9 cellular contexts compared by ENCODE assay signal in genomic region chr12:4214912-4215861, GRCh38. TPM values are rescaled to one million over a fixed set of nuclear protein-coding genes. Genes with fewer than 3 reads are reported as not detected.
DNase-seq lines count a peak whose midpoint lies in the region; ATAC-seq and TF ChIP-seq lines count a peak whose summit lies in the region.
"Had no signal": no experiment of that assay in that cellular context is flagged by ENCODE, and none has a peak within 500 bp of the region (broad histone marks: within the 10 kb centered on the region; RNA-seq: fewer than 3 reads in every experiment).

No MANE protein-coding gene starts in this region.

- intact Hi-C loops in CD4-positive, alpha-beta memory T cell (cut with micrococcal nuclease), result loop anchor here (5.0 kb wide), 2 partner anchors 52 to 73 kb away; no protein-coding TSS in a partner anchor
- intact Hi-C loops in thyroid gland (cut with DNase I), result no loop called here

- no peak for TF ChIP-seq CTCF in thyroid gland (IDR thresholded peaks at IDR 0.05)

- no peaks in the 10 kb centered on the region for H3K9me3 Mint-ChIP-seq in CD4-positive, alpha-beta memory T cell

- TF ChIP-seq POLR2A in thyroid gland (IDR thresholded peaks at IDR 0.05), result no peak

- H3K36me3 ChIP-seq in CD4-positive, alpha-beta memory T cell (ENCODE audit: insufficient read depth, low read length), result no peaks in the 10 kb centered on the region
- H3K36me3 ChIP-seq in thyroid gland, result no peaks in the 10 kb centered on the region
- H3K36me3 ChIP-seq: ovary had no signal

- DNase-seq in CD4-positive, alpha-beta memory T cell, result peak in 4 of 5 donors; percentile 20 to 30 (median 25)
- peak; percentile 69 for DNase-seq in activated CD8-positive, alpha-beta memory T cell treated with anti-CD3 and anti-CD28 coated beads for 24 hours
- DNase-seq in islet precursor cell (peak; percentile 46), thyroid gland (peak; percentile 8 to 18), NCI-H526 treated with DMSO at 0.1 percent for 48 hours (lab: John Stamatoyannopoulos, UW) (no peak), NCI-H1417 treated with DMSO at 0.1 percent for 48 hours (lab: John Stamatoyannopoulos, UW) (no peak)

- 69 to 84% methylated on average over 24 of the region's 24 CpGs for WGBS in thyroid gland, 2 donors

- no peak overlapping the region for H3K27ac ChIP-seq in CD4-positive, alpha-beta memory T cell (ENCODE audit: low read depth, low read length)
- H3K27ac ChIP-seq in thyroid gland, result no peak overlapping the region
- H3K27ac ChIP-seq: ovary had no signal

- H3K27me3 ChIP-seq in CD4-positive, alpha-beta memory T cell (ENCODE audit: insufficient read depth, low read length), result no peaks in the 10 kb centered on the region
- H3K27me3 ChIP-seq in thyroid gland, result no peaks in the 10 kb centered on the region
- H3K27me3 ChIP-seq: ovary had no signal

- H3K27me3 Mint-ChIP-seq in CD4-positive, alpha-beta memory T cell, result peaks cover 0 to under 1% of the 10 kb centered on the region in 2 donors

- H3K9me3 ChIP-seq in CD4-positive, alpha-beta memory T cell (ENCODE audit: control insufficient read depth in 1 of 2, low read length in 2 of 2), result no peaks in the 10 kb centered on the region
- H3K9me3 ChIP-seq in thyroid gland, result no peaks in the 10 kb centered on the region
- H3K9me3 ChIP-seq: ovary had no signal

- CTCF ChIA-PET in CD4-positive, alpha-beta memory T cell (lab: Charles Lee; ENCODE audit: partially characterized antibody), result interaction anchor here (1.2 to 1.6 kb wide), 2 partner anchors 61 to 71 kb away, joined by 4 to 6 read pairs; no protein-coding TSS in a partner anchor

- POLR2A ChIA-PET in CD4-positive, alpha-beta memory T cell (lab: Charles Lee; ENCODE audit: partially characterized antibody), result interaction anchor here (0.8 to 3.3 kb wide), 5 partner anchors 54 to 73 kb away, joined by 3 to 10 read pairs (median 7); partner anchors contain the start of gene CCND2

- peak overlapping the region; percentile 55 to 84 (median 64) for H3K4me3 Mint-ChIP-seq in CD4-positive, alpha-beta memory T cell

- H3K4me1 Mint-ChIP-seq in CD4-positive, alpha-beta memory T cell, result peaks cover 15 to 37% (median 28%) of the 10 kb centered on the region in 4 donors

- H3K4me1 ChIP-seq in CD4-positive, alpha-beta memory T cell (ENCODE audit: insufficient read depth, low read length), result peaks cover 27% of the 10 kb centered on the region
- H3K4me1 ChIP-seq in thyroid gland, result no peaks in the 10 kb centered on the region

- ATAC-seq in GM19438 (IDR thresholded peaks at IDR 0.05; ENCODE audit: low read depth, unreplicated experiment), result peak; percentile 74
- peak; percentile 56 for ATAC-seq in HG03442 (IDR thresholded peaks at IDR 0.05; ENCODE audit: unreplicated experiment)

- no peaks in the 10 kb centered on the region for H3K36me3 Mint-ChIP-seq in CD4-positive, alpha-beta memory T cell

- H3K4me3 ChIP-seq in CD4-positive, alpha-beta memory T cell (ENCODE audit: low read length in 2 of 2), result no peak overlapping the region
- no peak overlapping the region for H3K4me3 ChIP-seq in thyroid gland (replicated peaks in 1 of 3)
- H3K4me3 ChIP-seq: ovary had no signal

- peak overlapping the region; percentile 24 to 78 (median 44) for H3K27ac Mint-ChIP-seq in CD4-positive, alpha-beta memory T cell

RNA-seq across cellular contexts. Expression of gene CCND2, which starts 58.4 kb away (rescaled TPM):
- 100 to 1,000 TPM; 150 to 151 TPM for total RNA-seq in CD4-positive, alpha-beta memory T cell
- 100 to 1,000 TPM in 1 of 2 donors, 10 to 100 TPM in 1; 83.3 to 103 TPM for polyA plus RNA-seq in CD4-positive, alpha-beta memory T cell
- total RNA-seq in thyroid gland, result 100 to 1,000 TPM in 3 of 4 donors, 10 to 100 TPM in 1; 81.4 to 135 (median 122) TPM

Comparison
In these comparisons a context has a peak if more than half of its experiments do, and no peak if none do; other contexts are left out.
1. DNase-seq: peak in CD4-positive, alpha-beta memory T cell (4 of 5), activated CD8-positive, alpha-beta memory T cell treated with anti-CD3 and anti-CD28 coated beads for 24 hours (single experiment), islet precursor cell (single experiment) and thyroid gland (2 of 2); none in NCI-H526 treated with DMSO at 0.1 percent for 48 hours (single experiment) and NCI-H1417 treated with DMSO at 0.1 percent for 48 hours (single experiment).